Comparison of ENCODE assay signal across 12 cellular contexts in genomic region chr6:108684809-108685329, GRCh38.
DNase-seq lines count a peak whose midpoint lies in the region; ATAC-seq, FAIRE-seq and TF ChIP-seq lines count a peak whose summit lies in the region.
"Had no signal": no experiment of that assay in that cellular context is flagged by ENCODE, and none has a peak within 500 bp of the region (broad histone marks: within the 10 kb centered on the region; RNA-seq: fewer than 3 reads in every experiment).

No MANE protein-coding gene starts in this region.

- H3K4me1 ChIP-seq in HEK293 (ENCODE audit: control insufficient read depth, insufficient read depth, low read length): peaks cover 9% of the 10 kb centered on the region

- H3K36me3 ChIP-seq in HEK293 (ENCODE audit: control insufficient read depth in 2 of 2, insufficient read depth in 1 of 2, low read length in 2 of 2): peaks cover 0 to 9% of the 10 kb centered on the region in 2 experiments; a peak in 1 of 3 replicates

- intact Hi-C loops in left colon (cut with DNase I, micrococcal nuclease): no loop called here

- ATAC-seq in left colon: peak; percentile 87

- H3K27ac ChIP-seq in 22Rv1 (peak overlapping the region; percentile 62), HEK293 (ENCODE audit: extremely low read depth, low read depth, low read length) (no peak overlapping the region)

- FAIRE-seq in frontal cortex (lab: Jason Lieb, UNC): no peak
- FAIRE-seq: colon had no signal

- no peak for TF ChIP-seq CTCF in 22Rv1 (IDR thresholded peaks at IDR 0.05)
- no peak for TF ChIP-seq CTCF in HEK293 (tag by site-specific recombination; IDR thresholded peaks at IDR 0.05)
- TF ChIP-seq CTCF in GM10266 (IDR thresholded peaks at IDR 0.05; ENCODE audit: control insufficient read depth, insufficient read depth, low read depth, missing control alignments): no peak

- DNase-seq in T1000 (lab: John Stamatoyannopoulos, UW) (peak; percentile 13), left colon (peak; percentile 46 to 51), frontal cortex (ENCODE audit: low spot score in 2 of 2) (no peak), COR-L47 (lab: John Stamatoyannopoulos, UW) (no peak), midbrain (lab: John Stamatoyannopoulos, UW) (no peak), GM10266 (ENCODE audit: extremely low spot score) (no peak)
- DNase-seq: activated T-cell treated with anti-CD3 and anti-CD28 coated beads for 4 hours, NCI-H2029 treated with DMSO at 0.1 percent for 48 hours, SW 1271 had no signal

- no peaks in the 10 kb centered on the region for H3K9me3 ChIP-seq in HEK293 (ENCODE audit: control insufficient read depth, insufficient read depth, low read depth, low read length)

- no peak overlapping the region for H3K4me3 ChIP-seq in HEK293 (ENCODE audit: low read depth, low read length)

- CTCF ChIA-PET in HEK293 (lab: Yijun Ruan, JAX): interaction anchor here (0.6 to 1.2 kb wide), 2 partner anchors 31 to 143 kb away, joined by 3 to 5 read pairs; no protein-coding TSS in a partner anchor

- POLR2A ChIA-PET in HEK293 (lab: Yijun Ruan, JAX): interaction anchor here (1.0 to 1.2 kb wide), 3 partner anchors 30 to 124 kb away, joined by 3 to 7 read pairs (median 4); partner anchors contain the start of gene FOXO3

TF ChIP-seq in HEK293, 187 proteins besides CTCF, POLR2A, EP300 and RAD21 (continues in another document):
- TF ChIP-seq ZNF660 (tag by site-specific recombination; IDR thresholded peaks at IDR 0.05): 0 out of 2 replicates have a peak, but pooled peaks have one; percentile 36
- TF ChIP-seq ZNF211 (tag by site-specific recombination; IDR thresholded peaks at IDR 0.05; ENCODE audit: low read depth): no peak
- no peak for TF ChIP-seq ZNF148 (tag by site-specific recombination; IDR thresholded peaks at IDR 0.05; ENCODE audit: borderline replicate concordance)
- no peak for TF ChIP-seq GLIS2 (tag by site-specific recombination; IDR thresholded peaks at IDR 0.05)
- no peak for TF ChIP-seq ZNF747 (tag by site-specific recombination; IDR thresholded peaks at IDR 0.05)
- no peak for TF ChIP-seq ZNF645 (tag by site-specific recombination; IDR thresholded peaks at IDR 0.05)
- TF ChIP-seq ZNF530 (tag by site-specific recombination; IDR thresholded peaks at IDR 0.05; ENCODE audit: low read depth): no peak
- TF ChIP-seq ZBTB7A (tag by site-specific recombination; IDR thresholded peaks at IDR 0.05; ENCODE audit: low read depth): no peak
- TF ChIP-seq ZBTB6 (tag by site-specific recombination; IDR thresholded peaks at IDR 0.05): no peak
- TF ChIP-seq ZNF19 (tag by site-specific recombination; IDR thresholded peaks at IDR 0.05; ENCODE audit: low read depth): no peak
- TF ChIP-seq PATZ1 (tag by site-specific recombination; IDR thresholded peaks at IDR 0.05): peak; percentile 34; the same call in 1 of the 2 replicates
- TF ChIP-seq ZNF449 (tag by site-specific recombination; IDR thresholded peaks at IDR 0.05): peak; percentile 25; the same call in 1 of the 2 replicates
- no peak for TF ChIP-seq ZNF239 (tag by site-specific recombination; IDR thresholded peaks at IDR 0.05)
- TF ChIP-seq ZNF341 (tag by site-specific recombination; IDR thresholded peaks at IDR 0.05; ENCODE audit: low read depth): 0 out of 2 replicates have a peak, but pooled peaks have one; percentile 19
- TF ChIP-seq ZNF843 (tag by site-specific recombination; IDR thresholded peaks at IDR 0.05): peak; percentile 82
- TF ChIP-seq ZNF629 (tag by site-specific recombination; IDR thresholded peaks at IDR 0.05): peak; percentile 79
- peak; percentile 48; the same call in 1 of the 2 replicates for TF ChIP-seq ZNF394 (tag by site-specific recombination; IDR thresholded peaks at IDR 0.05; ENCODE audit: borderline replicate concordance)
- no peak for TF ChIP-seq ZSCAN4 (tag by site-specific recombination; IDR thresholded peaks at IDR 0.05)
- TF ChIP-seq ZXDB (tag by site-specific recombination; IDR thresholded peaks at IDR 0.05): peak; percentile 70; the same call in 1 of the 2 replicates
- no peak for TF ChIP-seq BCL6B (tag by site-specific recombination; IDR thresholded peaks at IDR 0.05)

Comparison
In these comparisons a context has a peak if more than half of its experiments do, and no peak if none do; other contexts are left out.
1. DNase-seq: peak in T1000 (single experiment) and left colon (2 of 2); none in frontal cortex (0 of 2), COR-L47 (single experiment), midbrain (single experiment) and GM10266 (single experiment).